30 cellular contexts compared by ENCODE assay signal in the genomic region with DNA sequence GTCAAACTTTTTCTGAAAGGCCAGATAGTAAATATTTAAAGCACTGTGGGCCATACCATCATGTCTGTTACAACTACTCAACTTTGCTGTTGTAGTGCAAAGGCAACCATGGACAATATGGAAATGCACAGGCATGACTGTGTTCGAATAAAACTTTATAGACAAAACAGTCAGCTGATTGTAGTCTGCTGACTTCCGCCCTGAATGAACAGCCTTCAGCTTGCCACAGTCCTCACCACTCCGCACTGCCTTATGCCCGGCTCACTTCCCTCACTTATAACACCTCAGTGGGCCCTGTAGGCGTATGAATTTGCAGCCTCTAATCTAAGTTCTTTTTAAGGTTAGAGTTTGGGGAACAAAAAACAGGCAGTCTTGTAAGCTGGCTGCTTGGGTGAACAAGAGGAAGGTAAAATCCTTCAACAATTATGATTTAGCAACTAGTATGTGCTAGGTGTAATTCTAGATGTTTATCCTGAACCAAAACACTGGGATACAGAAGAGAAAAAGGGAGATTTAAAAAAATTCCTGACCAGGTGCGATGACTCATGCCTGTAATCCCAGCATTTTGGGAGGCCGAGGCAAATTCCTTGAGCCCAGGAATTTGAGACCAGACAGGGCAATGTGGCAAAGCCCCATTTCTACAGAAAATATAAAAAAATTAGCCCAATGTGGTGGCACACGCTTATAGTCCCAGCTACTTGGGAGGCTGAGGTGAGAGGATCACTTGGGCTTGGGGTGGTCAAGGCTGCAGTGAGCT. TPM values are rescaled to one million over a fixed set of nuclear protein-coding genes. Genes with fewer than 3 reads are reported as not detected.
"Had no signal": no experiment of that assay in that cellular context is flagged by ENCODE, and none has a peak within 500 bp of the region (broad histone marks: within the 10 kb centered on the region; RNA-seq: fewer than 3 reads in every experiment).

No MANE protein-coding gene starts in this region.

- H3K36me3 ChIP-seq: colonic mucosa, esophagus muscularis mucosa, left lung, stomach, suprapubic skin, tibial nerve, vagina had no signal

- H3K9me3 ChIP-seq: colonic mucosa, esophagus muscularis mucosa, suprapubic skin, vagina had no signal

- H3K4me3 ChIP-seq: colonic mucosa, dorsolateral prefrontal cortex, esophagus muscularis mucosa, hepatocyte, left lung, stomach, suprapubic skin, tibial nerve, vagina had no signal

- FAIRE-seq: bronchial epithelial cell, frontal cortex, small intestine had no signal

- H3K4me3 Mint-ChIP-seq: activated naive CD4-positive, alpha-beta T cell treated with anti-CD3 and anti-CD28 coated beads for 36 hours; activated naive CD8-positive, alpha-beta T cell treated with anti-CD3 and anti-CD28 coated beads, Interleukin-2, amount 10 ng/mL, durations not matched to agents 7 days and 5 days; activated T-cell treated with anti-CD3 and anti-CD28 coated beads, Interleukin-2, amount 50 U/mL, for 72 hours; immature natural killer cell; mesothelial cell of epicardium; nephron; stimulated activated memory B cell treated with anti-CD40 and anti-IgM and Interleukin-4, amounts not matched to agents 10 μg/mL and 1 μg/mL and 100 μg/mL, for 72 hours; WTC11 had no signal

- H2AFZ ChIP-seq: hepatocyte had no signal

- H3K79me2 ChIP-seq: hepatocyte had no signal

- H3K27me3 ChIP-seq: colonic mucosa, hepatocyte, left lung, stomach, suprapubic skin, vagina had no signal

- DNase-seq: activated CD4-positive, alpha-beta T cell treated with anti-CD3 and anti-CD28 coated beads, Interleukin-2, amount 50 U/mL, for 4 hours; activated effector memory CD4-positive, alpha-beta T cell treated with Interleukin-2 at 50 U/mL for 16 hours; activated naive CD4-positive, alpha-beta T cell treated with anti-CD3 and anti-CD28 coated beads for 36 hours; activated naive CD8-positive, alpha-beta T cell treated with anti-CD3 and anti-CD28 coated beads, Interleukin-2, amount 10 ng/mL, durations not matched to agents 7 days and 5 days; activated T-cell treated with anti-CD3 and anti-CD28 coated beads, Interleukin-2, amount 50 U/mL, for 72 hours; amniotic stem cell; colonic mucosa; dorsolateral prefrontal cortex; glutamatergic neuron; immature natural killer cell; left lung; occipital lobe; posterior cingulate gyrus; small intestine; stimulated activated CD4-positive, alpha-beta T cell treated with anti-CD3 and anti-CD28 coated beads, Interleukin-15, amount 100 ng/mL, for 24 hours; stomach; T1000 had no signal

- H3K4me1 ChIP-seq: colonic mucosa, esophagus muscularis mucosa, left lung, stomach had no signal

- H3K27ac ChIP-seq: colonic mucosa, dorsolateral prefrontal cortex, esophagus muscularis mucosa, hepatocyte, left lung, stomach, suprapubic skin, tibial nerve, vagina had no signal

- H3K4me2 ChIP-seq: hepatocyte had no signal

- H3K4me1 Mint-ChIP-seq: immature natural killer cell; mesothelial cell of epicardium; nephron; stimulated activated memory B cell treated with anti-CD40 and anti-IgM and Interleukin-4, amounts not matched to agents 10 μg/mL and 1 μg/mL and 100 μg/mL, for 72 hours had no signal

- ATAC-seq: activated T-cell treated with anti-CD3 and anti-CD28 coated beads, Interleukin-2, amount 50 U/mL, for 72 hours; sciatic nerve; stimulated activated memory B cell treated with anti-CD40 and anti-IgM and Interleukin-4, amounts not matched to agents 10 μg/mL and 1 μg/mL and 100 μg/mL, for 72 hours; WTC11 had no signal

- H3K36me3 Mint-ChIP-seq: activated naive CD8-positive, alpha-beta T cell treated with anti-CD3 and anti-CD28 coated beads, Interleukin-2, amount 10 ng/mL, durations not matched to agents 7 days and 5 days; immature natural killer cell; mesothelial cell of epicardium; stimulated activated memory B cell treated with anti-CD40 and anti-IgM and Interleukin-4, amounts not matched to agents 10 μg/mL and 1 μg/mL and 100 μg/mL, for 72 hours had no signal

- H3K27ac Mint-ChIP-seq: activated naive CD4-positive, alpha-beta T cell treated with anti-CD3 and anti-CD28 coated beads for 36 hours; activated naive CD8-positive, alpha-beta T cell treated with anti-CD3 and anti-CD28 coated beads, Interleukin-2, amount 10 ng/mL, durations not matched to agents 7 days and 5 days; activated T-cell treated with anti-CD3 and anti-CD28 coated beads, Interleukin-2, amount 50 U/mL, for 72 hours; immature natural killer cell; mesothelial cell of epicardium; nephron; stimulated activated memory B cell treated with anti-CD40 and anti-IgM and Interleukin-4, amounts not matched to agents 10 μg/mL and 1 μg/mL and 100 μg/mL, for 72 hours; WTC11 had no signal

RNA-seq across cellular contexts. Expression of a gene that starts 6.8 kb away (rescaled TPM):
- total RNA-seq: activated naive CD4-positive, alpha-beta T cell treated with anti-CD3 and anti-CD28 coated beads for 36 hours; activated naive CD8-positive, alpha-beta T cell treated with anti-CD3 and anti-CD28 coated beads, Interleukin-2, amount 10 ng/mL, durations not matched to agents 7 days and 5 days had no signal

RNA-seq across cellular contexts. Expression of a gene that starts 51.4 kb away (rescaled TPM):
- total RNA-seq: activated naive CD4-positive, alpha-beta T cell treated with anti-CD3 and anti-CD28 coated beads for 36 hours; lung microvascular endothelial cell had no signal
